ENCODE assay signal across 9 cellular contexts in the genomic region with DNA sequence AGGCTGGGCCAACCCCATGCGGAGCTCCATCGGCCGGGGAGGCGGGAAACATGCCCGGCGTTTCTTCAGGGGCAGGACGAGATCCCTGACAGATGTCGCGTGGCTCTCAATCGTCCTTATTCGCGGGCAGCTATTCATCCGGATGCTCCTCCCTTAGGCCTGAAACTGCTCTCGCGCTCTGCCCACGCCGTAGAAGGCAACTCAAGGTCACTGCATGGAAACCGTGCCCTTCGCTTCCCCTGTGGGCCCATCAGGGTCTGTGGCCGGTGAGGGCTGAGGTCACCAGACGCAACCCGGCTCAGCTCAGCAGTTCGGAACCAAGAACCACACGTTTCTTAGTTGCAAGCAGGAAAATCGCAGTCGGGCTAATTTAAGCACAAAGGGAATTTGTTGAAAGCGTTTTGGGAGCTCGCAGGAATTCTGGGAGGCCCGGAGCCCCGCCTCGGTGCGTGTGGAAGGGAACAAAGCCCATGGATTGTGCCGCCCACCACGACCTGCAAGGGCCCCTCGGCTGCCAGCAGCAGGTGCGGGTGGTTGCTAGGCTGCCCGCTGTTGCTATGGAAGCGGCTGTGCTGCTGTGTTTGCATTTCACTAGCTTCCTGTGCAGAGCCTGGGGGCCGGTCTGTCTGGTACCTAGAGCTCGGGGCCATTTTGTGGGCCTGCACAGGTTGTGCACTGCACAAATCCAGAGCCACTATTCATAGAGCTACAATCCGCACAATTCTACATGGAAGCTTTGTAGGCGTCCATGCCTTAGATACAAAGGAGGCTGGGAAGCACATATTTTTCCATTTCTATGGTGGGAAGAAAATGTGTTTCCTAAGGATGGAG. TPM values are rescaled to one million over a fixed set of nuclear protein-coding genes. Genes with fewer than 3 reads are reported as not detected.
DNase-seq lines count a peak whose midpoint lies in the region; ATAC-seq and TF ChIP-seq lines count a peak whose summit lies in the region.
"Had no signal": no experiment of that assay in that cellular context is flagged by ENCODE, and none has a peak within 500 bp of the region (broad histone marks: within the 10 kb centered on the region; RNA-seq: fewer than 3 reads in every experiment).

No MANE protein-coding gene starts in this region.

- H4K20me1 ChIP-seq in DND-41 (ENCODE audit: insufficient read depth, low read length) (peaks cover 4% of the 10 kb centered on the region; the same call in 1 of the 2 replicates), Loucy (ENCODE audit: insufficient read depth, low read length, poor library complexity, severe bottlenecking) (no peaks in the 10 kb centered on the region)

- H3K9ac ChIP-seq in DND-41 (ENCODE audit: low read depth, low read length): no peak overlapping the region
- H3K9ac ChIP-seq in Loucy (ENCODE audit: low read depth, low read length, poor library complexity, severe bottlenecking): no peak overlapping the region

- H3K27me3 ChIP-seq in DND-41 (ENCODE audit: insufficient read depth, low read length, poor library complexity) (no peaks in the 10 kb centered on the region), Loucy (ENCODE audit: insufficient read depth, low read length, poor library complexity, severe bottlenecking) (no peaks in the 10 kb centered on the region), spleen (replicated peaks in 1 of 7) (peaks cover 0 to 28% (median 0%) of the 10 kb centered on the region in 7 donors)

- peak overlapping the region; percentile 32; the same call in 1 of the 2 replicates for H3K4me2 ChIP-seq in DND-41 (ENCODE audit: insufficient read depth, low read length)
- H3K4me2 ChIP-seq in Loucy (ENCODE audit: low read depth, low read length, poor library complexity, severe bottlenecking): peak overlapping the region; percentile 63

- H3K27ac ChIP-seq in DND-41 (ENCODE audit: low read length) (no peak overlapping the region), spleen (peak overlapping the region; percentile 41 to 85 (median 72))

- H3K4me3 ChIP-seq in DND-41 (ENCODE audit: low read depth in 1 of 2, low read length in 2 of 2): no peak overlapping the region; a peak in 1 of 4 replicates
- H3K4me3 ChIP-seq in Loucy (ENCODE audit: low read length, poor library complexity, severe bottlenecking): peak overlapping the region; percentile 58
- H3K4me3 ChIP-seq in astrocyte of the spinal cord (ENCODE audit: low read depth, low read length): peak overlapping the region; percentile 30
- H3K4me3 ChIP-seq in spleen: peak overlapping the region in 7 of 8 donors; percentile 9 to 61 (median 32)

- TF ChIP-seq CTCF in DND-41 (IDR thresholded peaks at IDR 0.05; ENCODE audit: borderline replicate concordance, extremely low read depth, low read length, poor library complexity, severe bottlenecking): no peak
- TF ChIP-seq CTCF in Loucy (conservative IDR thresholded peaks at IDR 0.05; ENCODE audit: low read length): no peak
- no peak for TF ChIP-seq CTCF in astrocyte of the spinal cord (IDR thresholded peaks at IDR 0.05; ENCODE audit: low read depth, low read length)
- TF ChIP-seq CTCF in spleen (IDR thresholded peaks at IDR 0.05 in 8 of 11, conservative IDR thresholded peaks at IDR 0.05 in 3 of 11): peak in 2 of 11 experiments; percentile 11 to 25

- H3K36me3 ChIP-seq in DND-41 (ENCODE audit: insufficient read depth, low read length) (no peaks in the 10 kb centered on the region), Loucy (ENCODE audit: insufficient read depth, low read length) (no peaks in the 10 kb centered on the region), spleen (no peaks in the 10 kb centered on the region)

- ATAC-seq in DND-41 (ENCODE audit: insufficient read depth, low read depth): peak; percentile 79
- ATAC-seq in GM21723 (IDR thresholded peaks at IDR 0.05; ENCODE audit: unreplicated experiment): peak; percentile 88

- 6 to 23% (median 15%) methylated on average over 42 of the region's 42 CpGs for WGBS in spleen, 5 donors

- H2AFZ ChIP-seq in DND-41 (ENCODE audit: low read depth, low read length) (peak overlapping the region; percentile 54; the same call in 1 of the 2 replicates), Loucy (ENCODE audit: low read length) (peak overlapping the region; percentile 66)

- DNase-seq in DND-41: peak; percentile 73
- DNase-seq in T-helper 2 cell: peak in 4 of 5 experiments; percentile 39 to 83 (median 58)
- DNase-seq in astrocyte of the spinal cord (ENCODE audit: low read depth, low spot score): peak; percentile 38
- DNase-seq in iPS-NIHi11 (ENCODE audit: low spot score): peak; percentile 91
- peak; percentile 92 for DNase-seq in spleen
- DNase-seq in SKM-1 (lab: John Stamatoyannopoulos, UW; ENCODE audit: unreplicated experiment): no peak

- H3K79me2 ChIP-seq in DND-41 (ENCODE audit: insufficient read depth, low read length) (no peaks in the 10 kb centered on the region), Loucy (ENCODE audit: insufficient read depth, low read length) (no peaks in the 10 kb centered on the region)

- H3K4me1 ChIP-seq in DND-41 (ENCODE audit: insufficient read depth, low read length) (peaks cover 16% of the 10 kb centered on the region), Loucy (ENCODE audit: insufficient read depth, low read length, poor library complexity, severe bottlenecking) (peaks cover 7% of the 10 kb centered on the region), spleen (peaks cover 11 to 35% (median 23%) of the 10 kb centered on the region in 6 donors)

- H3K9me2 ChIP-seq in Loucy (replicated peaks; ENCODE audit: low read depth, low read length): no peaks in the 10 kb centered on the region

- H3K9me3 ChIP-seq in DND-41 (ENCODE audit: insufficient read depth, low read length, severe bottlenecking): no peaks in the 10 kb centered on the region
- no peaks in the 10 kb centered on the region for H3K9me3 ChIP-seq in Loucy (ENCODE audit: insufficient read depth, low read depth, low read length)
- H3K9me3 ChIP-seq in spleen: no peaks in the 10 kb centered on the region

- H3F3A ChIP-seq in Loucy (ENCODE audit: low read depth): no peaks in the 10 kb centered on the region

- TF ChIP-seq POLR2A in spleen (IDR thresholded peaks at IDR 0.05): no peak

- in situ Hi-C loops in astrocyte of the spinal cord (cut with HindIII; ENCODE audit: low sequenced_read_pairs): no loop called here

- intact Hi-C loops in spleen (cut with DNase I; ENCODE audit: low total_unique reads): loop anchor here (5.0 kb wide), 2 partner anchors 75 to 230 kb away; a partner anchor contains a TSS

RNA-seq across cellular contexts. Expression of a gene that starts 6.1 kb away (rescaled TPM):
- not detected for total RNA-seq in spleen
- polyA plus RNA-seq in spleen: not detected
- total RNA-seq: T-helper 1 cell treated with Interleukin-12 subunit alpha and Interleukin-12 subunit beta and Interleukin-4 antibody, amounts not matched to agents 30 ng/mL and 1 ng/mL, for 36 hours had no signal

RNA-seq across cellular contexts. Expression of a gene that starts 51.5 kb away (rescaled TPM):
- total RNA-seq in spleen: not detected
- under 1 TPM in 2 of 3 donors, not detected in 1; 0.03 to 0.22 TPM for polyA plus RNA-seq in spleen
- total RNA-seq: T-helper 1 cell treated with Interleukin-12 subunit alpha and Interleukin-12 subunit beta and Interleukin-4 antibody, amounts not matched to agents 30 ng/mL and 1 ng/mL, for 36 hours had no signal

RNA-seq across cellular contexts. Expression of a gene that starts 57.0 kb away (rescaled TPM):
- 1 to 10 TPM in 6 of 7 donors, under 1 TPM in 1; 0.64 to 8.0 (median 4.7) TPM for total RNA-seq in spleen
- polyA plus RNA-seq in spleen: 1 to 10 TPM; 1.9 to 3.2 (median 2.0) TPM
- total RNA-seq: T-helper 1 cell treated with Interleukin-12 subunit alpha and Interleukin-12 subunit beta and Interleukin-4 antibody, amounts not matched to agents 30 ng/mL and 1 ng/mL, for 36 hours had no signal

Comparison
In these comparisons a context has a peak if more than half of its experiments do, and no peak if none do; other contexts are left out.
1. H3K4me3 ChIP-seq: peak in Loucy (single experiment), astrocyte of the spinal cord (single experiment) and spleen (7 of 8); none in DND-41 (0 of 2).